ENCODE assay signal across 35 cellular contexts in the genomic region with DNA sequence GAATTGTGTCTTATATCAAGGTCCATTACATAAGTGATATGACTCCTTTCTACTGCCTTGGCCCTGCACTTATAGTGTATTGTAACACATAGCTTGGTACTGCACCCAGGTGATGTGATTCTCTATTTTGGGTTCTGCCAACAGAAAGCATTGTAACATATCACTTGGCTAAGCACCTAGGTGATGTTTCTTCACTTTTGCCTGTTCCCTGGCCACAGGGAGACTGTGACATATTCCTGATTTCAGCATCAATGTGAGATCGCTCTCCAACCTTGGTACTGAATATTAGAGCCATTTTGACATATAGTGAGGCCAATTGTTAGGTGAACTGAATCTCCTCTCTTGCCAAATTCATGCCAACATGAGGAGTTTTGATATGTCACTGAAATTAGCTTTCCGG.
"Had no signal": no experiment of that assay in that cellular context is flagged by ENCODE, and none has a peak within 500 bp of the region (broad histone marks: within the 10 kb centered on the region; RNA-seq: fewer than 3 reads in every experiment).

No MANE protein-coding gene starts in this region.

- H3K4me3 ChIP-seq: MG63 had no signal

- H3K36me3 ChIP-seq: MG63 had no signal

- DNase-seq: Karpas-422, Kasumi-1, MG63, MM.1S, MV-4-11, NCI-H1048, NCI-H1092, NCI-H1092 treated with DMSO at 0.1 percent for 48 hours, NCI-H1105, NCI-H1105 treated with DMSO at 0.1 percent for 48 hours, NCI-H1417, NCI-H1417 treated with DMSO at 0.1 percent for 48 hours, NCI-H1436, NCI-H1436 treated with DMSO at 0.1 percent for 48 hours, NCI-H146, NCI-H1694, NCI-H1694 treated with DMSO at 0.1 percent for 48 hours, NCI-H187, NCI-H187 treated with DMSO at 0.1 percent for 48 hours, NCI-H1930, NCI-H2029, NCI-H2029 treated with DMSO at 0.1 percent for 48 hours, NCI-H2081, NCI-H2081 treated with DMSO at 0.1 percent for 48 hours, NCI-H2107, NCI-H2171, NCI-H2227 treated with DMSO at 0.1 percent for 48 hours, NCI-H226, NCI-H345, NCI-H446, NCI-H446 treated with DMSO at 0.1 percent for 48 hours, NCI-H510A, NCI-H510A treated with DMSO at 0.1 percent for 48 hours, NCI-H524 had no signal

- H3K9me3 ChIP-seq: MG63 had no signal

- H3K27me3 ChIP-seq: MG63 had no signal

- H3K27ac ChIP-seq: KMS-11 had no signal
